ENCODE assay signal across 9 cellular contexts in the genomic region with DNA sequence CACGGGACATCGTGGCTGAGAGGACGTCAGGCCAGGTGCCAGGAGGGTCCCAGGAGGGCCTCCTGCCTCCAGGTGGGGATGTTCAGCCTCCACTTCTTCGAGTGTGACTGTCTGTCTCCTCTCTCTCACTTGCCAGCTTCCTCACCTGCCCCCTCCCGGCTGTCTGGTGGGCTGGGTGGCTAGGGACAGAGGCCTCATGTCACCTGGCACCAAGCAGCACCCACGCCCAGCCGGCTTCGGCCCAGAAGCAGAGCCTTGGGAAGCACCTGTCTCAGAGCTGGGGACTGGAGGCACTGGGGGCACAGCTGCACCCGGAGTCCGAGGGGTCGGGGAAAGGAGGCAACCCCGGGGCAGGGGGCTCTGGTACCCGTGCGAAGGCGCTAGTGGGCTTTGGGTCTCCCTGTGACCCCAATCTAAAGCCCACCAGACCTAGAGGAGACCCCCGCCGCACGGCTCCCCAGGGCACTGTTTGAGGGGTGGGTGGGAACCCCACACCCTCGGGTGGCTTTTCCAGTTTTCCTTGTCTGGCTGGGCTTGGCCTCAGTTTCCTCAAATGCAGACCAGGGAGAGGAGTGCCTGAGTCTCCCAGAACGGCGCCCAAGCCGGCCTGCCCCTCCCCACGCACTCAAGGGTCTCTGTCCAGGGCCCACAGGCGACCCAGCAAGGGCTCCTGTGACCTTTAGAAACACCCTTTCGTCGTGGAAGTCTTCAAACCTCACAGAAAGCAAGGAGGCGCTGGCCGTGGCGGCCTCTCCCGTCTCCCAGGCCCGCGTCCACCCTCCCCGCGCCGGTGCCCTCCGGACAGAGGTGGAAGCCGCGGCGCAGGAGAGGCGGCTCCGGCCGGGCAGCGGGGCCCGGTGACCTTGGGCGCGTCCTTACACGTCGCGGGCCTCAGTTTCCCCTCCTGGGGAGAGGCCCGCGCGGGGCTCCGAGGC. TPM values are rescaled to one million over a fixed set of nuclear protein-coding genes. Genes with fewer than 3 reads are reported as not detected.
DNase-seq lines count a peak whose midpoint lies in the region; ATAC-seq and TF ChIP-seq lines count a peak whose summit lies in the region.
"Had no signal": no experiment of that assay in that cellular context is flagged by ENCODE, and none has a peak within 500 bp of the region (broad histone marks: within the 10 kb centered on the region; RNA-seq: fewer than 3 reads in every experiment).

No MANE protein-coding gene starts in this region.

- H3K27me3 ChIP-seq in CD4-positive, CD25-positive, alpha-beta regulatory T cell (ENCODE audit: control insufficient read depth, insufficient read depth, low read length) = no peaks in the 10 kb centered on the region

- H3K27ac Mint-ChIP-seq in CD4-positive, CD25-positive, alpha-beta regulatory T cell = no peak overlapping the region
- H3K27ac Mint-ChIP-seq in immature natural killer cell = no peak overlapping the region
- H3K27ac Mint-ChIP-seq: T-helper 2 cell treated with Interferon-gamma antibody and Interleukin-4, amounts not matched to agents 5 μg/mL and 100 μg/mL, for 36 hours had no signal

- peaks cover 24% of the 10 kb centered on the region for H3K27me3 Mint-ChIP-seq in CD4-positive, CD25-positive, alpha-beta regulatory T cell
- peaks cover 3 to 17% (median 13%) of the 10 kb centered on the region in 3 donors for H3K27me3 Mint-ChIP-seq in immature natural killer cell (ENCODE audit: low read depth in 3 of 3)

- intact Hi-C loops in mucosa of descending colon (cut with DNase I, micrococcal nuclease) = loop anchor here in 1 of 2 donors (10.0 kb wide), 1 partner anchor 146 kb away; no protein-coding TSS in a partner anchor

- TF ChIP-seq CTCF in HEK293 (tag by site-specific recombination; IDR thresholded peaks at IDR 0.05) = peak; percentile 69
- no peak for TF ChIP-seq CTCF in mucosa of descending colon (IDR thresholded peaks at IDR 0.05)

- H3K9me3 ChIP-seq in CD4-positive, CD25-positive, alpha-beta regulatory T cell (ENCODE audit: control insufficient read depth in 2 of 2, low read length in 2 of 2) = no peaks in the 10 kb centered on the region
- H3K9me3 ChIP-seq in HEK293 (ENCODE audit: control insufficient read depth, insufficient read depth, low read depth, low read length) = no peaks in the 10 kb centered on the region
- H3K9me3 ChIP-seq in mucosa of descending colon = no peaks in the 10 kb centered on the region

- H3K9me3 Mint-ChIP-seq in CD4-positive, CD25-positive, alpha-beta regulatory T cell = no peaks in the 10 kb centered on the region
- no peaks in the 10 kb centered on the region for H3K9me3 Mint-ChIP-seq in immature natural killer cell
- H3K9me3 Mint-ChIP-seq: T-helper 2 cell treated with Interferon-gamma antibody and Interleukin-4, amounts not matched to agents 5 μg/mL and 100 μg/mL, for 36 hours had no signal

- H3K27ac ChIP-seq in CD4-positive, CD25-positive, alpha-beta regulatory T cell (ENCODE audit: insufficient read depth, low read length, poor library complexity, severe bottlenecking) = no peak overlapping the region
- H3K27ac ChIP-seq in HEK293 (ENCODE audit: extremely low read depth, low read depth, low read length) = peak overlapping the region; percentile 35; the same call in 1 of the 2 replicates

- no peaks in the 10 kb centered on the region for H3K36me3 ChIP-seq in CD4-positive, CD25-positive, alpha-beta regulatory T cell (ENCODE audit: control insufficient read depth, insufficient read depth, low read length)
- H3K36me3 ChIP-seq in HEK293 (ENCODE audit: control insufficient read depth in 2 of 2, insufficient read depth in 1 of 2, low read length in 2 of 2) (no peaks in the 10 kb centered on the region), mucosa of descending colon (ENCODE audit: low read depth) (no peaks in the 10 kb centered on the region)

- CTCF ChIA-PET in HEK293 (lab: Yijun Ruan, JAX) = interaction anchor here (0.6 to 1.1 kb wide), 8 partner anchors 10 to 219 kb away, joined by 3 to 10 read pairs (median 3); a partner anchor contains a TSS

- H3K36me3 Mint-ChIP-seq in CD4-positive, CD25-positive, alpha-beta regulatory T cell = no peaks in the 10 kb centered on the region
- no peaks in the 10 kb centered on the region for H3K36me3 Mint-ChIP-seq in immature natural killer cell

- peaks cover 0 to 14% (median 0%) of the 10 kb centered on the region in 4 donors for H3K4me1 Mint-ChIP-seq in CD4-positive, CD25-positive, alpha-beta regulatory T cell
- peaks cover 0 to 6% of the 10 kb centered on the region in 2 donors for H3K4me1 Mint-ChIP-seq in immature natural killer cell

- H3K4me3 Mint-ChIP-seq in CD4-positive, CD25-positive, alpha-beta regulatory T cell = peak overlapping the region in 3 of 4 donors; percentile 15 to 70 (median 50)
- H3K4me3 Mint-ChIP-seq in immature natural killer cell = peak overlapping the region; percentile 27 to 61 (median 54)
- H3K4me3 Mint-ChIP-seq: T-helper 2 cell treated with Interferon-gamma antibody and Interleukin-4, amounts not matched to agents 5 μg/mL and 100 μg/mL, for 36 hours had no signal

- POLR2A ChIA-PET in HEK293 (lab: Yijun Ruan, JAX) = interaction anchor here (0.6 to 1.0 kb wide), 3 partner anchors 10 to 33 kb away, joined by 3 to 7 read pairs (median 6); no protein-coding TSS in a partner anchor

- ATAC-seq in CD4-positive, CD25-positive, alpha-beta regulatory T cell (ENCODE audit: low read depth in 2 of 2) = no peak
- ATAC-seq in HG03469 (IDR thresholded peaks at IDR 0.05; ENCODE audit: unreplicated experiment) = no peak
- no peak for ATAC-seq in mucosa of descending colon

- H3K4me3 ChIP-seq in CD4-positive, CD25-positive, alpha-beta regulatory T cell (ENCODE audit: low read depth, low read length) = no peak overlapping the region
- H3K4me3 ChIP-seq in HEK293 (ENCODE audit: low read depth, low read length) (peak overlapping the region; percentile 8), mucosa of descending colon (no peak overlapping the region)

- no peak for DNase-seq in CD4-positive, CD25-positive, alpha-beta regulatory T cell
- DNase-seq in SHP77 treated with DMSO at 0.1 percent for 48 hours (lab: John Stamatoyannopoulos, UW) (peak; percentile 31), immature natural killer cell (no peak), cortex of kidney (lab: John Stamatoyannopoulos, UW) (no peak), mucosa of descending colon (no peak)
- DNase-seq in stimulated activated CD4-positive, alpha-beta T cell treated with anti-CD3 and anti-CD28 coated beads, Interleukin-4, amount 100 ng/mL, for 24 hours = no peak

- H3K4me1 ChIP-seq in CD4-positive, CD25-positive, alpha-beta regulatory T cell (ENCODE audit: control insufficient read depth, insufficient read depth, low read length, poor library complexity, severe bottlenecking) = peaks cover 25% of the 10 kb centered on the region
- H3K4me1 ChIP-seq in HEK293 (ENCODE audit: control insufficient read depth, insufficient read depth, low read length) (peaks cover 7% of the 10 kb centered on the region; the same call in 1 of the 2 replicates), mucosa of descending colon (ENCODE audit: low read depth) (peaks cover 11% of the 10 kb centered on the region)

TF ChIP-seq in HEK293, 187 proteins besides CTCF, POLR2A, EP300 and RAD21 (continues in another document):
- TF ChIP-seq ZNF16 (tag by site-specific recombination; IDR thresholded peaks at IDR 0.05; ENCODE audit: low read depth) (no peak), ZNF792 (tag by site-specific recombination; IDR thresholded peaks at IDR 0.05) (no peak), KLF8 (tag by site-specific recombination; IDR thresholded peaks at IDR 0.05) (0 out of 2 replicates have a peak, but pooled peaks have one; percentile 10)
- TF ChIP-seq, protein P1, sequence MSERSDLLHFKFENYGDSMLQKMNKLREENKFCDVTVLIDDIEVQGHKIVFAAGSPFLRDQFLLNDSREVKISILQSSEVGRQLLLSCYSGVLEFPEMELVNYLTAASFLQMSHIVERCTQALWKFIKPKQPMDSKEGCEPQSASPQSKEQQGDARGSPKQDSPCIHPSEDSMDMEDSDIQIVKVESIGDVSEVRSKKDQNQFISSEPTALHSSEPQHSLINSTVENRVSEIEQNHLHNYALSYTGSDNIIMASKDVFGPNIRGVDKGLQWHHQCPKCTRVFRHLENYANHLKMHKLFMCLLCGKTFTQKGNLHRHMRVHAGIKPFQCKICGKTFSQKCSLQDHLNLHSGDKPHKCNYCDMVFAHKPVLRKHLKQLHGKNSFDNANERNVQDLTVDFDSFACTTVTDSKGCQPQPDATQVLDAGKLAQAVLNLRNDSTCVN (tag by site-specific recombination; optimal IDR thresholded peaks at IDR 0.05) = peak; percentile 32
- TF ChIP-seq, protein P2, sequence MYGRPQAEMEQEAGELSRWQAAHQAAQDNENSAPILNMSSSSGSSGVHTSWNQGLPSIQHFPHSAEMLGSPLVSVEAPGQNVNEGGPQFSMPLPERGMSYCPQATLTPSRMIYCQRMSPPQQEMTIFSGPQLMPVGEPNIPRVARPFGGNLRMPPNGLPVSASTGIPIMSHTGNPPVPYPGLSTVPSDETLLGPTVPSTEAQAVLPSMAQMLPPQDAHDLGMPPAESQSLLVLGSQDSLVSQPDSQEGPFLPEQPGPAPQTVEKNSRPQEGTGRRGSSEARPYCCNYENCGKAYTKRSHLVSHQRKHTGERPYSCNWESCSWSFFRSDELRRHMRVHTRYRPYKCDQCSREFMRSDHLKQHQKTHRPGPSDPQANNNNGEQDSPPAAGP (tag by site-specific recombination; IDR thresholded peaks at IDR 0.05) = peak; percentile 4; the same call in 1 of the 2 replicates

RNA-seq across cellular contexts. Expression of a gene that starts 0.7 kb away (rescaled TPM):
- total RNA-seq in CD4-positive, CD25-positive, alpha-beta regulatory T cell = 1.2 TPM
- not detected for polyA plus RNA-seq in CD4-positive, CD25-positive, alpha-beta regulatory T cell
- not detected for polyA plus RNA-seq in immature natural killer cell
- under 1 TPM; 0.12 to 0.89 (median 0.17) TPM for total RNA-seq in mucosa of descending colon

RNA-seq across cellular contexts. Expression of a gene that starts 16.6 kb away (rescaled TPM):
- 132 TPM for total RNA-seq in CD4-positive, CD25-positive, alpha-beta regulatory T cell
- 100 to 1,000 TPM; 282 to 338 (median 300) TPM for polyA plus RNA-seq in CD4-positive, CD25-positive, alpha-beta regulatory T cell
- 100 to 1,000 TPM; 513 to 682 (median 576) TPM for polyA plus RNA-seq in immature natural killer cell
- total RNA-seq in mucosa of descending colon = 1,000 to 10,000 TPM in 1 of 3 donors, 100 to 1,000 TPM in 2; 695 to 1,536 (median 896) TPM

RNA-seq across cellular contexts. Expression of a gene that starts 44.3 kb away (rescaled TPM):
- total RNA-seq in CD4-positive, CD25-positive, alpha-beta regulatory T cell = 62.9 TPM
- polyA plus RNA-seq in CD4-positive, CD25-positive, alpha-beta regulatory T cell = 10 to 100 TPM; 25.4 to 38.1 (median 34.1) TPM
- polyA plus RNA-seq in immature natural killer cell = 10 to 100 TPM; 26.6 to 38.1 (median 37.5) TPM
- total RNA-seq in mucosa of descending colon = 10 to 100 TPM; 48.3 to 61.1 (median 51.1) TPM

RNA-seq across cellular contexts. Expression of a gene that starts 45.2 kb away (rescaled TPM):
- 38.3 TPM for total RNA-seq in CD4-positive, CD25-positive, alpha-beta regulatory T cell
- polyA plus RNA-seq in CD4-positive, CD25-positive, alpha-beta regulatory T cell = 100 to 1,000 TPM in 1 of 4 donors, 10 to 100 TPM in 3; 61.5 to 124 (median 90.0) TPM
- 100 to 1,000 TPM; 584 to 982 (median 652) TPM for polyA plus RNA-seq in immature natural killer cell
- 1 to 10 TPM in 2 of 3 donors, under 1 TPM in 1; 0.76 to 1.4 (median 1.4) TPM for total RNA-seq in mucosa of descending colon

RNA-seq across cellular contexts. Expression of a gene that starts 50.7 kb away (rescaled TPM):
- total RNA-seq in CD4-positive, CD25-positive, alpha-beta regulatory T cell = 0.81 TPM
- polyA plus RNA-seq in CD4-positive, CD25-positive, alpha-beta regulatory T cell = under 1 TPM in 1 of 4 donors, not detected in 3; 0.17 TPM
- polyA plus RNA-seq in immature natural killer cell = under 1 TPM in 1 of 3 donors, not detected in 2; 0.54 TPM
- under 1 TPM in 2 of 3 donors, not detected in 1; 0.23 to 0.82 TPM for total RNA-seq in mucosa of descending colon
